Comparison of ENCODE assay signal across 1 cellular context in genomic region chr9:129408535-129409215, GRCh38.
TF ChIP-seq lines count a peak whose summit lies in the region.

No MANE protein-coding gene starts in this region.

TF ChIP-seq in HepG2, 621 proteins besides CTCF, POLR2A, EP300 and RAD21 (continued from another document):
- TF ChIP-seq ZNF710 (CRISPR knock-in tag; IDR thresholded peaks at IDR 0.05; ENCODE audit: borderline replicate concordance), result no peak
- no peak for TF ChIP-seq SRF (IDR thresholded peaks at IDR 0.05; ENCODE audit: low read depth, low read length)
- no peak for TF ChIP-seq ZNF672 (CRISPR knock-in tag; IDR thresholded peaks at IDR 0.05)
